9 cellular contexts compared by ENCODE assay signal in genomic region chr9:69412741-69413150, GRCh38.
DNase-seq lines count a peak whose midpoint lies in the region; ATAC-seq and TF ChIP-seq lines count a peak whose summit lies in the region.
"Had no signal": no experiment of that assay in that cellular context is flagged by ENCODE, and none has a peak within 500 bp of the region (broad histone marks: within the 10 kb centered on the region; RNA-seq: fewer than 3 reads in every experiment).

No MANE protein-coding gene starts in this region.

- peak; percentile 10 for DNase-seq in GM04503 (ENCODE audit: low read depth)
- peak; percentile 38 to 60 for DNase-seq in NCI-H526 (lab: John Stamatoyannopoulos, UW)
- DNase-seq in epithelial cell of esophagus (ENCODE audit: low read depth): peak; percentile 35
- peak; percentile 72 for DNase-seq in mucosa of gallbladder (ENCODE audit: low spot score)
- no peak for DNase-seq in NCI-H2081 treated with DMSO at 0.1 percent for 48 hours (lab: John Stamatoyannopoulos, UW)
- DNase-seq in activated effector memory CD4-positive, alpha-beta T cell treated with Interleukin-2 at 50 U/mL for 16 hours: no peak
- DNase-seq in NCI-H1436 (lab: John Stamatoyannopoulos, UW): no peak

- peak; percentile 46 for TF ChIP-seq CTCF in epithelial cell of esophagus (IDR thresholded peaks at IDR 0.05; ENCODE audit: insufficient read depth, low read depth, low read length, missing control alignments)

- ATAC-seq in HG02870 (IDR thresholded peaks at IDR 0.05; ENCODE audit: unreplicated experiment): no peak

- H3K4me3 ChIP-seq in epithelial cell of esophagus (ENCODE audit: low read length): no peak overlapping the region
- H3K4me3 ChIP-seq: SK-N-MC had no signal

Comparison
In these comparisons a context has a peak if more than half of its experiments do, and no peak if none do; other contexts are left out.
1. DNase-seq: peak in GM04503 (single experiment), NCI-H526 (2 of 2), epithelial cell of esophagus (single experiment) and mucosa of gallbladder (single experiment); none in NCI-H2081 treated with DMSO at 0.1 percent for 48 hours (single experiment), activated effector memory CD4-positive, alpha-beta T cell treated with Interleukin-2 at 50 U/mL for 16 hours (single experiment) and NCI-H1436 (single experiment).